Comparison of ENCODE assay signal across 29 cellular contexts in the genomic region with DNA sequence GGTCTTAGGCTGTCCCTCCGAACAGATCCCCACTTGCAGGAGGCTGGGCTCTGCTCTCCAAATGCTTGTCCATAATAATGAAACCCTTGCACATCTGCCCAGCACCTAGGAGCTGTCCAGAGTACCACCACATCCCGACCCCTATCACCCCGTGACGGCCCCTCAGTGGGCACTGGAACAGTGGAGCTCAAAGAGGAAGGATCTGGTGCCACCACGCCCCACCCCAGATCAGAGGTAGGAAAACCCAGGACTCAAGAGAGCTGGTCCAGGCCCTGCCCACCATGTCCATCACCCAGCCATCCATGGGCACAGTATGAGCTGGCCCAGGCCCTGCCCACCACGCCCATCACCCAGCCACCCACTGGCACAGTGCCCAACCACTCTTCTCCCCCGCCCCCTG.
DNase-seq lines count a peak whose midpoint lies in the region; ATAC-seq, FAIRE-seq and TF ChIP-seq lines count a peak whose summit lies in the region.
"Had no signal": no experiment of that assay in that cellular context is flagged by ENCODE, and none has a peak within 500 bp of the region (broad histone marks: within the 10 kb centered on the region; RNA-seq: fewer than 3 reads in every experiment).

No MANE protein-coding gene starts in this region.

- H3K36me3 Mint-ChIP-seq in stimulated activated effector memory CD8-positive, alpha-beta T cell treated with anti-CD3 and anti-CD28 coated beads, Interleukin-12 subunit alpha, Interleukin-12 subunit beta, amount 100 ng/mL, for 72 hours: no peaks in the 10 kb centered on the region
- H3K36me3 Mint-ChIP-seq: CD8-positive, alpha-beta T cell had no signal

- intact Hi-C loops in lower lobe of right lung (cut with DNase I): no loop called here

- H3K4me1 Mint-ChIP-seq in stimulated activated effector memory CD8-positive, alpha-beta T cell treated with anti-CD3 and anti-CD28 coated beads, Interleukin-12 subunit alpha, Interleukin-12 subunit beta, amount 100 ng/mL, for 72 hours: peaks cover 3% of the 10 kb centered on the region
- H3K4me1 Mint-ChIP-seq: B cell had no signal

- no peak overlapping the region for H3K4me3 Mint-ChIP-seq in stimulated activated effector memory CD8-positive, alpha-beta T cell treated with anti-CD3 and anti-CD28 coated beads, Interleukin-12 subunit alpha, Interleukin-12 subunit beta, amount 100 ng/mL, for 72 hours
- H3K4me3 Mint-ChIP-seq: B cell; CD8-positive, alpha-beta T cell; H9; HFFc6 had no signal

- H3K36me3 ChIP-seq in lower lobe of right lung: no peaks in the 10 kb centered on the region

- no peak overlapping the region for H3K27ac ChIP-seq in lower lobe of right lung
- H3K27ac ChIP-seq: 22Rv1, C4-2B, KMS-11 had no signal

- no peak for TF ChIP-seq POLR2A in GM12892 (IDR thresholded peaks at IDR 0.05; ENCODE audit: low read depth, low read length)

- peaks cover 6% of the 10 kb centered on the region for H3K9me3 Mint-ChIP-seq in stimulated activated effector memory CD8-positive, alpha-beta T cell treated with anti-CD3 and anti-CD28 coated beads, Interleukin-12 subunit alpha, Interleukin-12 subunit beta, amount 100 ng/mL, for 72 hours

- peak; percentile 37 for DNase-seq in NCI-H748 (lab: John Stamatoyannopoulos, UW; ENCODE audit: unreplicated experiment)
- no peak for DNase-seq in NCI-H748 treated with DMSO at 0.1 percent for 48 hours (lab: John Stamatoyannopoulos, UW)
- peak; percentile 12 for DNase-seq in COLO668 (lab: John Stamatoyannopoulos, UW; ENCODE audit: unreplicated experiment)
- peak; percentile 49 for DNase-seq in NCI-H69 (lab: John Stamatoyannopoulos, UW)
- DNase-seq in lower lobe of right lung: peak; percentile 37
- no peak for DNase-seq in GM12892 (ENCODE audit: insufficient read length)
- DNase-seq in stimulated activated effector memory CD8-positive, alpha-beta T cell treated with anti-CD3 and anti-CD28 coated beads, Interleukin-12 subunit alpha, Interleukin-12 subunit beta, amount 100 ng/mL, for 72 hours (ENCODE audit: low spot score in 2 of 2): no peak
- DNase-seq: CD8-positive, alpha-beta T cell; DMS 273 treated with DMSO at 0.1 percent for 48 hours; DMS79; EL; GDM1; H9; HFFc6; MM.1S; NCI-H1694 treated with DMSO at 0.1 percent for 48 hours; NCI-H2081; NCI-H2227 treated with DMSO at 0.1 percent for 48 hours; NCI-H526 treated with DMSO at 0.1 percent for 48 hours; NK-92 treated with Interleukin-12 subunit alpha and Interleukin-12 subunit beta, amount 100 ng/mL, for 24 hours; PC-3; SW 1271 had no signal

- FAIRE-seq in GM12892 (lab: Jason Lieb, UNC): no peak
- FAIRE-seq: GM12878 had no signal

- H3K4me3 ChIP-seq in lower lobe of right lung: no peak overlapping the region
- H3K4me3 ChIP-seq: GM12878 had no signal

- no peak for TF ChIP-seq CTCF in lower lobe of right lung (IDR thresholded peaks at IDR 0.05)

- no peaks in the 10 kb centered on the region for H3K4me1 ChIP-seq in lower lobe of right lung

- no peak for ATAC-seq in lower lobe of right lung
- no peak for ATAC-seq in stimulated activated effector memory CD8-positive, alpha-beta T cell treated with anti-CD3 and anti-CD28 coated beads, Interleukin-12 subunit alpha, Interleukin-12 subunit beta, amount 100 ng/mL, for 72 hours
- ATAC-seq in GM18520 (IDR thresholded peaks at IDR 0.05; ENCODE audit: unreplicated experiment): no peak
- ATAC-seq: CD8-positive, alpha-beta T cell; GM12878; PC-3; Right ventricle myocardium inferior had no signal

- H3K27me3 ChIP-seq in lower lobe of right lung (ENCODE audit: low read depth): no peaks in the 10 kb centered on the region

- H3K27ac Mint-ChIP-seq in stimulated activated effector memory CD8-positive, alpha-beta T cell treated with anti-CD3 and anti-CD28 coated beads, Interleukin-12 subunit alpha, Interleukin-12 subunit beta, amount 100 ng/mL, for 72 hours: no peak overlapping the region
- H3K27ac Mint-ChIP-seq: B cell; CD8-positive, alpha-beta T cell; HFFc6 had no signal

- H3K9me3 ChIP-seq in lower lobe of right lung: peaks cover 34% of the 10 kb centered on the region

Comparison
In these comparisons a context has a peak if more than half of its experiments do, and no peak if none do; other contexts are left out.
1. DNase-seq: peak in NCI-H748 (single experiment), COLO668 (single experiment), NCI-H69 (single experiment) and lower lobe of right lung (single experiment); none in NCI-H748 treated with DMSO at 0.1 percent for 48 hours (single experiment), GM12892 (single experiment) and stimulated activated effector memory CD8-positive, alpha-beta T cell treated with anti-CD3 and anti-CD28 coated beads, Interleukin-12 subunit alpha, Interleukin-12 subunit beta, amount 100 ng/mL, for 72 hours (0 of 2).